ENCODE assay signal across 19 cellular contexts in the genomic region with DNA sequence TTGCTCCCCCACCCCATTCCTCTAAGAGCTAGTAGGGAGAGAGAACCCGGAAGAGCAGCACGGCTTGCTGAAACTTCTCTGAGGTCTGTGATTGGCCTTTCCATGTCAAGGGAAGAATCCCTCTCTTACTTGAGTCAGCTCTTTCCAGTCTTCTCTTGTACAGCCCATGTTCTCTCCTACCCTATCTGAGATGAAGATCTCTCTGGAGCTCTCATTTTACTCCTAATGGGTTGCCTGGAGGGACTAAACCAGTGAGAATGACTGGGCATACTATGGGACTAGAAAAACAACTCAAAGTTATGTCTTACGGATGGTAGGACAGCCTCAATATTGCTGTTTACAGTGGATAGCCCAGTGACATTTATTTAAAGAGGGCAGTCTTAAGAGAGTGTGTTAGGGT. TPM values are rescaled to one million over a fixed set of nuclear protein-coding genes. Genes with fewer than 3 reads are reported as not detected.
DNase-seq lines count a peak whose midpoint lies in the region; ATAC-seq and TF ChIP-seq lines count a peak whose summit lies in the region.
"Had no signal": no experiment of that assay in that cellular context is flagged by ENCODE, and none has a peak within 500 bp of the region (broad histone marks: within the 10 kb centered on the region; RNA-seq: fewer than 3 reads in every experiment).

No MANE protein-coding gene starts in this region.

- H3K4me3 Mint-ChIP-seq in T-helper 2 cell treated with Interferon-gamma antibody and Interleukin-4, amounts not matched to agents 5 μg/mL and 100 μg/mL, for 36 hours = no peak overlapping the region
- no peak overlapping the region for H3K4me3 Mint-ChIP-seq in dendritic cell treated with granulocyte-macrophage colony-stimulating factor and Interleukin-4, amounts not matched to agents 40 ng/mL and 50 ng/mL, for 4 days
- H3K4me3 Mint-ChIP-seq in natural killer cell = no peak overlapping the region
- H3K4me3 Mint-ChIP-seq: HFFc6 had no signal

- no peaks in the 10 kb centered on the region for H3K27me3 Mint-ChIP-seq in T-helper 2 cell treated with Interferon-gamma antibody and Interleukin-4, amounts not matched to agents 5 μg/mL and 100 μg/mL, for 36 hours (ENCODE audit: low read depth)
- H3K27me3 Mint-ChIP-seq in dendritic cell treated with granulocyte-macrophage colony-stimulating factor and Interleukin-4, amounts not matched to agents 40 ng/mL and 50 ng/mL, for 4 days = no peaks in the 10 kb centered on the region
- no peaks in the 10 kb centered on the region for H3K27me3 Mint-ChIP-seq in natural killer cell (ENCODE audit: low read depth in 2 of 2)

- TF ChIP-seq CTCF in natural killer cell (IDR thresholded peaks at IDR 0.05) = no peak

- no peak for DNase-seq in T-helper 2 cell treated with Interferon-gamma antibody and Interleukin-4, amounts not matched to agents 5 μg/mL and 100 μg/mL, for 36 hours (ENCODE audit: low spot score)
- no peak for DNase-seq in T-helper 2 cell
- no peak for DNase-seq in natural killer cell
- DNase-seq in NCI-H1048 (lab: John Stamatoyannopoulos, UW) = no peak
- no peak for DNase-seq in GDM1 (lab: John Stamatoyannopoulos, UW)
- no peak for DNase-seq in NOMO-1 (lab: John Stamatoyannopoulos, UW; ENCODE audit: unreplicated experiment in 2 of 2)
- DNase-seq in kidney tubule cell (ENCODE audit: low spot score) = no peak
- DNase-seq: COR-L47, HFFc6, Karpas-422, NCI-H1417, NCI-H1930, NCI-H2171, NCI-H510A, NCI-H82, Peyer's patch, Right ventricle myocardium superior had no signal

- no peak for ATAC-seq in natural killer cell
- ATAC-seq: SK-N-SH treated with all-trans-retinoic acid at 6 μM for 48 hours had no signal

- H3K36me3 Mint-ChIP-seq in T-helper 2 cell treated with Interferon-gamma antibody and Interleukin-4, amounts not matched to agents 5 μg/mL and 100 μg/mL, for 36 hours (ENCODE audit: low read depth) = peaks cover 21% of the 10 kb centered on the region
- peaks cover 86% of the 10 kb centered on the region for H3K36me3 Mint-ChIP-seq in dendritic cell treated with granulocyte-macrophage colony-stimulating factor and Interleukin-4, amounts not matched to agents 40 ng/mL and 50 ng/mL, for 4 days (ENCODE audit: low read depth)
- H3K36me3 Mint-ChIP-seq in natural killer cell = no peaks in the 10 kb centered on the region

- intact Hi-C loops in dendritic cell treated with granulocyte-macrophage colony-stimulating factor and Interleukin-4, amounts not matched to agents 40 ng/mL and 50 ng/mL, for 4 days (cut with micrococcal nuclease) = no loop called here
- intact Hi-C loops in natural killer cell (cut with micrococcal nuclease) = no loop called here

- H3K4me1 Mint-ChIP-seq in T-helper 2 cell treated with Interferon-gamma antibody and Interleukin-4, amounts not matched to agents 5 μg/mL and 100 μg/mL, for 36 hours (ENCODE audit: low read depth) = peaks cover 15% of the 10 kb centered on the region
- peaks cover 98% of the 10 kb centered on the region for H3K4me1 Mint-ChIP-seq in dendritic cell treated with granulocyte-macrophage colony-stimulating factor and Interleukin-4, amounts not matched to agents 40 ng/mL and 50 ng/mL, for 4 days (ENCODE audit: low read depth)
- H3K4me1 Mint-ChIP-seq in natural killer cell = peaks cover 76 to 90% of the 10 kb centered on the region in 2 donors

- H3K27ac Mint-ChIP-seq in T-helper 2 cell treated with Interferon-gamma antibody and Interleukin-4, amounts not matched to agents 5 μg/mL and 100 μg/mL, for 36 hours = peak overlapping the region; percentile 8
- peak overlapping the region; percentile 80 for H3K27ac Mint-ChIP-seq in dendritic cell treated with granulocyte-macrophage colony-stimulating factor and Interleukin-4, amounts not matched to agents 40 ng/mL and 50 ng/mL, for 4 days
- H3K27ac Mint-ChIP-seq in natural killer cell = peak overlapping the region; percentile 24 to 67
- H3K27ac Mint-ChIP-seq: HFFc6 had no signal

- no peaks in the 10 kb centered on the region for H3K9me3 Mint-ChIP-seq in T-helper 2 cell treated with Interferon-gamma antibody and Interleukin-4, amounts not matched to agents 5 μg/mL and 100 μg/mL, for 36 hours
- no peaks in the 10 kb centered on the region for H3K9me3 Mint-ChIP-seq in dendritic cell treated with granulocyte-macrophage colony-stimulating factor and Interleukin-4, amounts not matched to agents 40 ng/mL and 50 ng/mL, for 4 days
- no peaks in the 10 kb centered on the region for H3K9me3 Mint-ChIP-seq in natural killer cell
- H3K9me3 Mint-ChIP-seq: HFFc6 had no signal

RNA-seq across cellular contexts. Expression of a gene that starts 16.7 kb away (rescaled TPM):
- 10 to 100 TPM; 38.9 to 49.5 (median 40.6) TPM for total RNA-seq in natural killer cell

Comparison
In these comparisons a context has a peak if more than half of its experiments do, and no peak if none do; other contexts are left out.
1. H3K27ac Mint-ChIP-seq: peak in every context shown above with its lines; median percentile 80 in dendritic cell treated with granulocyte-macrophage colony-stimulating factor and Interleukin-4, amounts not matched to agents 40 ng/mL and 50 ng/mL, for 4 days; 46 in natural killer cell; 8 in T-helper 2 cell treated with Interferon-gamma antibody and Interleukin-4, amounts not matched to agents 5 μg/mL and 100 μg/mL, for 36 hours.